ENCODE assay signal across 8 cellular contexts in the genomic region with DNA sequence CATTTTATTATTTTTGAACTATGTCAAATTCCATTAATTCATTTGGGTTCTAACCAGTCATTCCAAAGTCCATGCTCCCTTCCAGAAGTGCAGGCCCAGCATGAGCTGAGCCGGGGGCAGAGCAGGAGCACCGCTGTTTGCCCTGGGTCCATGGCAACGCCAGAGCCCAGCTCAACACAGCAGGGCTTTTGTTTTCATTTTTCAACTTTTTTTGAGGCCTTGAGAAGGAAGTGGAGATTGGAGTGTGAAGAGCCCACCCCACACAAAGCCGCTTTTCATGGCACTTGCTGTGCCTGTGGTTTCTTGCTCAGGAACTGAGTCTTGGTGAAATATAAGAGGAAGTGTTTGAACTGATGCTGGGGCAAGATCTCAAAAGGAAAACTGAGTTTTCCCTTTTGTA. TPM values are rescaled to one million over a fixed set of nuclear protein-coding genes. Genes with fewer than 3 reads are reported as not detected.
DNase-seq lines count a peak whose midpoint lies in the region; ATAC-seq and TF ChIP-seq lines count a peak whose summit lies in the region.

No MANE protein-coding gene starts in this region.

- H3K9me3 ChIP-seq in Peyer's patch (peaks cover 0 to 10% (median 3%) of the 10 kb centered on the region in 4 donors), colonic mucosa (peaks cover 4% of the 10 kb centered on the region), neural progenitor cell (ENCODE audit: low read depth) (peaks cover 3% of the 10 kb centered on the region), A673 (ENCODE audit: low read depth, low read length, poor library complexity, severe bottlenecking) (peaks cover 12% of the 10 kb centered on the region)

- peak overlapping the region; percentile 99 for H3K27ac Mint-ChIP-seq in neural progenitor cell

- H3K27me3 ChIP-seq in Peyer's patch, result no peaks in the 10 kb centered on the region
- H3K27me3 ChIP-seq in colonic mucosa, result no peaks in the 10 kb centered on the region
- H3K27me3 ChIP-seq in neural progenitor cell, result no peaks in the 10 kb centered on the region
- H3K27me3 ChIP-seq in A673 (replicated peaks; ENCODE audit: insufficient read depth, low read depth, low read length, poor library complexity), result no peaks in the 10 kb centered on the region

- H3K27ac ChIP-seq in Peyer's patch, result peak overlapping the region in 3 of 4 donors; percentile 23 to 49 (median 39)
- H3K27ac ChIP-seq in colonic mucosa, result peak overlapping the region; percentile 11
- H3K27ac ChIP-seq in neural progenitor cell, result peak overlapping the region; percentile 73
- no peak overlapping the region for H3K27ac ChIP-seq in A673 (ENCODE audit: low read depth, low read length, poor library complexity, severe bottlenecking)

- peaks cover 40% of the 10 kb centered on the region for H3K9me3 Mint-ChIP-seq in neural progenitor cell

- POLR2A ChIA-PET in A673 (lab: Charles Lee; ENCODE audit: low non-redundant PET), result no interaction called here

- no peak for TF ChIP-seq POLR2A in Peyer's patch (IDR thresholded peaks at IDR 0.05)

- no peaks in the 10 kb centered on the region for H4K20me1 ChIP-seq in neural progenitor cell (ENCODE audit: low read depth)

- peaks cover 19% of the 10 kb centered on the region for H3K27me3 Mint-ChIP-seq in neural progenitor cell (ENCODE audit: insufficient read depth, low read depth)

- peaks cover 43% of the 10 kb centered on the region for H3K4me1 Mint-ChIP-seq in neural progenitor cell

- H3F3A ChIP-seq in neural progenitor cell (ENCODE audit: low read depth), result peaks cover 24% of the 10 kb centered on the region

- H3K9ac ChIP-seq in colonic mucosa (ENCODE audit: low read depth in 2 of 2, low read length in 2 of 2) (no peak overlapping the region), neural progenitor cell (no peak overlapping the region)

- H3K79me2 ChIP-seq in neural progenitor cell (ENCODE audit: low read depth), result no peaks in the 10 kb centered on the region

- DNase-seq in CMK (ENCODE audit: low read depth) (peak; percentile 73), Peyer's patch (peak in 2 of 3 donors; percentile 20 to 57), colonic mucosa (no peak), neural progenitor cell (ENCODE audit: low spot score) (peak; percentile 81), A673 (ENCODE audit: low spot score) (no peak)

- H2AFZ ChIP-seq in neural progenitor cell (replicated peaks), result peak overlapping the region; percentile 39

- ATAC-seq in HG03045 (IDR thresholded peaks at IDR 0.05; ENCODE audit: unreplicated experiment) (no peak), HG03039 (IDR thresholded peaks at IDR 0.05; ENCODE audit: unreplicated experiment) (no peak), GM18858 (IDR thresholded peaks at IDR 0.05; ENCODE audit: unreplicated experiment) (no peak)

- H3K4me1 ChIP-seq in Peyer's patch (peaks cover 0 to 7% (median 0%) of the 10 kb centered on the region in 4 donors), colonic mucosa (no peaks in the 10 kb centered on the region), neural progenitor cell (peaks cover 23% of the 10 kb centered on the region), A673 (ENCODE audit: insufficient read depth, low read length, poor library complexity, severe bottlenecking) (no peaks in the 10 kb centered on the region)

- H3K4me2 ChIP-seq in neural progenitor cell, result peak overlapping the region; percentile 58

- CTCF ChIA-PET in A673 (lab: Charles Lee), result no interaction called here

- no peaks in the 10 kb centered on the region for H3K36me3 ChIP-seq in Peyer's patch
- H3K36me3 ChIP-seq in colonic mucosa, result no peaks in the 10 kb centered on the region
- H3K36me3 ChIP-seq in neural progenitor cell, result no peaks in the 10 kb centered on the region
- H3K36me3 ChIP-seq in A673 (ENCODE audit: insufficient read depth, low read length, poor library complexity, severe bottlenecking), result no peaks in the 10 kb centered on the region

- intact Hi-C loops in colonic mucosa (cut with DNase I), result no loop called here
- intact Hi-C loops in A673 (cut with micrococcal nuclease; ENCODE audit: unreplicated experiment), result no loop called here

- peak overlapping the region; percentile 59 for H3K4me3 Mint-ChIP-seq in neural progenitor cell

- H3K36me3 Mint-ChIP-seq in neural progenitor cell, result no peaks in the 10 kb centered on the region

- TF ChIP-seq CTCF in Peyer's patch (IDR thresholded peaks at IDR 0.05) (no peak), colonic mucosa (IDR thresholded peaks at IDR 0.05) (no peak), neural progenitor cell (IDR thresholded peaks at IDR 0.05) (no peak), A673 (conservative IDR thresholded peaks at IDR 0.05; ENCODE audit: low read depth, low read length) (no peak)

- H3K4me3 ChIP-seq in Peyer's patch (no peak overlapping the region), colonic mucosa (no peak overlapping the region), neural progenitor cell (no peak overlapping the region), A673 (ENCODE audit: low read depth, low read length, poor library complexity, severe bottlenecking) (no peak overlapping the region)

- no TSS peak for BruUV-seq in A673 (replicated peaks; lab: Mats Ljungman, UMichigan)

RNA-seq across cellular contexts. Expression of a gene that starts 13.2 kb away (rescaled TPM):
- total RNA-seq in Peyer's patch (100 to 1,000 TPM in 2 of 4 donors, 10 to 100 TPM in 2; 59.9 to 210 (median 95.0) TPM), colonic mucosa (10 to 100 TPM; 60.9 to 67.8 TPM), neural progenitor cell (ENCODE audit: low replicate concordance) (75.4 and 93.9 TPM in 2 replicates), A673 (2021) (86.4 and 88.0 TPM in 2 replicates)

RNA-seq across cellular contexts. Expression of a gene that starts 17.3 kb away (rescaled TPM):
- total RNA-seq in Peyer's patch (1 to 10 TPM in 3 of 4 donors, not detected in 1; 1.8 to 9.1 (median 3.4) TPM), colonic mucosa (1 to 10 TPM; 3.3 to 8.2 TPM), neural progenitor cell (ENCODE audit: low replicate concordance) (0.60 and 1.0 TPM in 2 replicates), A673 (2021) (not detected in 2 replicates)

Comparison
In these comparisons a context has a peak if more than half of its experiments do, and no peak if none do; other contexts are left out.
1. DNase-seq: peak in CMK (single experiment), Peyer's patch (2 of 3) and neural progenitor cell (single experiment); none in colonic mucosa (single experiment) and A673 (single experiment).